1 cellular context compared by ENCODE assay signal in genomic region chr4:125303058-125303457, GRCh38.
TF ChIP-seq lines count a peak whose summit lies in the region.

No MANE protein-coding gene starts in this region.

TF ChIP-seq in WTC11, 78 proteins besides CTCF, POLR2A, EP300 and RAD21 (continued from another document):
- TF ChIP-seq FOXP4 (CRISPR knock-in tag; IDR thresholded peaks at IDR 0.05), result no peak
- TF ChIP-seq CBFB (CRISPR knock-in tag; IDR thresholded peaks at IDR 0.05; ENCODE audit: low read depth), result no peak
- no peak for TF ChIP-seq SOX15 (CRISPR knock-in tag; IDR thresholded peaks at IDR 0.05)
- no peak for TF ChIP-seq PREB (CRISPR knock-in tag; IDR thresholded peaks at IDR 0.05; ENCODE audit: borderline replicate concordance)
- no peak for TF ChIP-seq ZNF121 (CRISPR knock-in tag; IDR thresholded peaks at IDR 0.05)
- no peak for TF ChIP-seq ERG (CRISPR knock-in tag; IDR thresholded peaks at IDR 0.05)
- no peak for TF ChIP-seq MXD4 (CRISPR knock-in tag; IDR thresholded peaks at IDR 0.05; ENCODE audit: borderline replicate concordance)
